ENCODE assay signal across 26 cellular contexts in the genomic region with DNA sequence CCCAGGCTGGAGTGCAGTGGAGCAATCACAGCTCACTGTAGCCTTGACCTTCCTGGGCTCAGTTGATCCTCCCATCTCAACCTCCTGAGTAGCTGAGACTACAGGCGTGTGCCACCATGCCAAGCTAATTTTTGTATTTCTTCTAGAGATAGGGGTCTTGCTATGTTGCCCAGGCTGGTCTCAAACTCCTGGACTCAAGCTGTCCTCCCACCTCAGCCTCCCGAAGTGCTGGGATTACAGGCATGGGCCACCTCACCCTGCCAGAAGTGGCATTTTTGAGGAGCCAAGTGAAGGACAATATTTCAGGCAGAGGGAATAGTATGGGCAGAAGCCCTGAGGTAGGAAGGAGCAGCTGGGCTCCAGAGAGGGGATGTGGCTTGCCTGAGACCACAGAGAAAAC. TPM values are rescaled to one million over a fixed set of nuclear protein-coding genes. Genes with fewer than 3 reads are reported as not detected.
DNase-seq lines count a peak whose midpoint lies in the region; ATAC-seq, FAIRE-seq and TF ChIP-seq lines count a peak whose summit lies in the region.
"Had no signal": no experiment of that assay in that cellular context is flagged by ENCODE, and none has a peak within 500 bp of the region (broad histone marks: within the 10 kb centered on the region; RNA-seq: fewer than 3 reads in every experiment).

No MANE protein-coding gene starts in this region.

- no peaks in the 10 kb centered on the region for H4K20me1 ChIP-seq in GM12878 (ENCODE audit: control insufficient read depth, insufficient read depth)
- H4K20me1 ChIP-seq in hepatocyte (ENCODE audit: insufficient read depth, poor library complexity, severe bottlenecking), result no peaks in the 10 kb centered on the region

- no peak for ATAC-seq in activated naive CD4-positive, alpha-beta T cell treated with anti-CD3 and anti-CD28 coated beads, Interleukin-2, amount 50 U/mL, for 72 hours
- ATAC-seq in GM12878 (no peak), HG03520 (IDR thresholded peaks at IDR 0.05; ENCODE audit: unreplicated experiment) (no peak)
- no peak for ATAC-seq in stimulated activated effector memory CD8-positive, alpha-beta T cell treated with anti-CD3 and anti-CD28 coated beads, Interleukin-12 subunit alpha, Interleukin-12 subunit beta, amount 100 ng/mL, for 72 hours
- ATAC-seq: CD8-positive, alpha-beta T cell; K562; PC-3 had no signal

- in situ Hi-C loops in GM12878 (cut with MboI), result no loop called here

- TF ChIP-seq EP300 in GM12878 (IDR thresholded peaks at IDR 0.05; ENCODE audit: borderline replicate concordance in 1 of 2, control insufficient read depth in 1 of 2, low read depth in 2 of 2, low read length in 2 of 2), result no peak

- H3K36me3 ChIP-seq in GM12878 (ENCODE audit: control insufficient read depth in 2 of 2, insufficient read depth in 2 of 2, low read length in 1 of 2), result no peaks in the 10 kb centered on the region
- H3K36me3 ChIP-seq in hepatocyte (replicated peaks; ENCODE audit: insufficient read depth, low read depth), result no peaks in the 10 kb centered on the region

- no peaks in the 10 kb centered on the region for H3K27me3 ChIP-seq in GM12878 (replicated peaks in 1 of 2; ENCODE audit: control insufficient read depth in 2 of 2, insufficient read depth in 2 of 2, low read length in 1 of 2)
- no peaks in the 10 kb centered on the region for H3K27me3 ChIP-seq in hepatocyte

- POLR2A ChIA-PET in GM12878 (lab: Charles Lee), result interaction anchor here (0.5 to 0.6 kb wide), 4 partner anchors 10 to 832 kb away, joined by 3 read pairs; no protein-coding TSS in a partner anchor

- TF ChIP-seq CTCF in GM12878 (IDR thresholded peaks at IDR 0.05 in 2 of 3, conservative IDR thresholded peaks at IDR 0.05 in 1 of 3; ENCODE audit: control insufficient read depth in 2 of 3, extremely low read depth in 1 of 3, insufficient read depth in 1 of 3, low read depth in 3 of 3, low read length in 3 of 3) (no peak), hepatocyte (IDR thresholded peaks at IDR 0.05; ENCODE audit: poor library complexity) (no peak)

- no peak for TF ChIP-seq POLR2A in GM12878 (IDR thresholded peaks at IDR 0.05; ENCODE audit: low read depth, low read length)

- H3K4me1 ChIP-seq in GM12878 (ENCODE audit: control insufficient read depth, insufficient read depth, low read length), result peaks cover 5% of the 10 kb centered on the region
- no peaks in the 10 kb centered on the region for H3K4me1 ChIP-seq in hepatocyte (ENCODE audit: insufficient read depth)
- H3K4me1 ChIP-seq: Caco-2 had no signal

- H3K9me3 Mint-ChIP-seq in activated naive CD4-positive, alpha-beta T cell treated with anti-CD3 and anti-CD28 coated beads, Interleukin-2, amount 50 U/mL, for 72 hours, result no peaks in the 10 kb centered on the region
- no peaks in the 10 kb centered on the region for H3K9me3 Mint-ChIP-seq in stimulated activated effector memory CD8-positive, alpha-beta T cell treated with anti-CD3 and anti-CD28 coated beads, Interleukin-12 subunit alpha, Interleukin-12 subunit beta, amount 100 ng/mL, for 72 hours
- H3K9me3 Mint-ChIP-seq: CD8-positive, alpha-beta T cell had no signal

- WGBS in GM12878 (ENCODE audit: insufficient coverage, insufficient replicate concordance, low lambda C conversion rate, missing lambda C conversion rate), result 86% methylated on average over 2 of the region's 2 CpGs
- WGBS in hepatocyte (ENCODE audit: low lambda C conversion rate, missing lambda C conversion rate), result 89% methylated on average over 2 of the region's 2 CpGs

- H3K4me1 Mint-ChIP-seq in stimulated activated effector memory CD8-positive, alpha-beta T cell treated with anti-CD3 and anti-CD28 coated beads, Interleukin-12 subunit alpha, Interleukin-12 subunit beta, amount 100 ng/mL, for 72 hours, result peaks cover 29% of the 10 kb centered on the region

- H3K9me2 ChIP-seq in hepatocyte (replicated peaks; ENCODE audit: insufficient read depth), result no peaks in the 10 kb centered on the region

- H2AFZ ChIP-seq in GM12878 (ENCODE audit: control insufficient read depth, low read depth, low read length), result no peak overlapping the region
- H2AFZ ChIP-seq in hepatocyte, result no peak overlapping the region

- SMC1A ChIA-PET in GM12878 (lab: Charles Lee; ENCODE audit: uncharacterized antibody, unreplicated experiment), result interaction anchor here (1.2 kb wide), 1 partner anchor 25 kb away, joined by 4 read pairs; no protein-coding TSS in a partner anchor

- H3K9ac ChIP-seq in GM12878 (ENCODE audit: control insufficient read depth, insufficient read depth, low read length), result no peak overlapping the region

- no peak overlapping the region for H3K27ac ChIP-seq in GM12878 (ENCODE audit: control insufficient read depth, insufficient read depth)
- H3K27ac ChIP-seq in hepatocyte, result no peak overlapping the region
- H3K27ac ChIP-seq: C4-2B had no signal

- no peaks in the 10 kb centered on the region for H3K9me3 ChIP-seq in GM12878 (replicated peaks; ENCODE audit: control insufficient read depth, insufficient read depth, low read length)
- H3K9me3 ChIP-seq in hepatocyte (ENCODE audit: low read depth), result no peaks in the 10 kb centered on the region
- H3K9me3 ChIP-seq: Caco-2 had no signal

- H3K27ac Mint-ChIP-seq in activated naive CD4-positive, alpha-beta T cell treated with anti-CD3 and anti-CD28 coated beads, Interleukin-2, amount 50 U/mL, for 72 hours, result peak overlapping the region; percentile 34 to 75
- peak overlapping the region; percentile 7 for H3K27ac Mint-ChIP-seq in stimulated activated effector memory CD8-positive, alpha-beta T cell treated with anti-CD3 and anti-CD28 coated beads, Interleukin-12 subunit alpha, Interleukin-12 subunit beta, amount 100 ng/mL, for 72 hours
- H3K27ac Mint-ChIP-seq: CD8-positive, alpha-beta T cell had no signal

- no peak overlapping the region for H3K4me3 Mint-ChIP-seq in stimulated activated effector memory CD8-positive, alpha-beta T cell treated with anti-CD3 and anti-CD28 coated beads, Interleukin-12 subunit alpha, Interleukin-12 subunit beta, amount 100 ng/mL, for 72 hours
- H3K4me3 Mint-ChIP-seq: CD8-positive, alpha-beta T cell had no signal

- CTCF ChIA-PET in GM12878 (lab: Yijun Ruan, JAX), result interaction anchor here (0.7 to 1.2 kb wide), 2 partner anchors 106 to 183 kb away, joined by 3 read pairs; no protein-coding TSS in a partner anchor

- intact Hi-C loops in GM12878 (cut with micrococcal nuclease; ENCODE audit: unreplicated experiment), result no loop called here

- H3K4me2 ChIP-seq in GM12878 (ENCODE audit: control insufficient read depth, insufficient read depth) (no peak overlapping the region), hepatocyte (no peak overlapping the region)

- H3K79me2 ChIP-seq in GM12878 (ENCODE audit: control insufficient read depth, insufficient read depth, low read length), result no peaks in the 10 kb centered on the region
- H3K79me2 ChIP-seq in hepatocyte, result no peaks in the 10 kb centered on the region

- RAD21 ChIA-PET in GM12878 (lab: Charles Lee; ENCODE audit: unreplicated experiment), result interaction anchor here (0.9 to 1.5 kb wide), 2 partner anchors 81 to 92 kb away, joined by 3 to 5 read pairs; no protein-coding TSS in a partner anchor

- no TSS peak for BruUV-seq in GM12878 (replicated peaks; lab: Mats Ljungman, UMichigan)

- H3K4me3 ChIP-seq in GM12878, result no peak overlapping the region
- H3K4me3 ChIP-seq in hepatocyte, result no peak overlapping the region
- H3K4me3 ChIP-seq: K562 had no signal

- H3K36me3 Mint-ChIP-seq in activated naive CD4-positive, alpha-beta T cell treated with anti-CD3 and anti-CD28 coated beads, Interleukin-2, amount 50 U/mL, for 72 hours, result no peaks in the 10 kb centered on the region
- H3K36me3 Mint-ChIP-seq in stimulated activated effector memory CD8-positive, alpha-beta T cell treated with anti-CD3 and anti-CD28 coated beads, Interleukin-12 subunit alpha, Interleukin-12 subunit beta, amount 100 ng/mL, for 72 hours, result no peaks in the 10 kb centered on the region
- H3K36me3 Mint-ChIP-seq: CD8-positive, alpha-beta T cell had no signal

- TF ChIP-seq RAD21 in GM12878 (IDR thresholded peaks at IDR 0.05; ENCODE audit: insufficient read depth, low read depth, low read length), result no peak

- DNase-seq in activated naive CD4-positive, alpha-beta T cell treated with anti-CD3 and anti-CD28 coated beads, Interleukin-2, amount 50 U/mL, for 72 hours (ENCODE audit: low spot score in 2 of 2), result no peak
- DNase-seq in activated naive CD4-positive, alpha-beta T cell treated with anti-CD3 and anti-CD28 coated beads, Interleukin-2, amount 50 U/mL, for 16 hours, result no peak
- DNase-seq in GDM1 (lab: John Stamatoyannopoulos, UW), result peak; percentile 54
- DNase-seq in GM12878 (ENCODE audit: low read depth, low spot score), result no peak
- DNase-seq in stimulated activated effector memory CD8-positive, alpha-beta T cell treated with anti-CD3 and anti-CD28 coated beads, Interleukin-12 subunit alpha, Interleukin-12 subunit beta, amount 100 ng/mL, for 72 hours (ENCODE audit: low spot score in 2 of 2), result no peak
- DNase-seq in UCSD-AML1 (lab: John Stamatoyannopoulos, UW; ENCODE audit: unreplicated experiment), result no peak
- DNase-seq in hepatocyte (ENCODE audit: low spot score), result no peak
- DNase-seq: AML-193; Caco-2; CD8-positive, alpha-beta T cell; EL; Kasumi-1; MV-4-11; NCI-H1105; NCI-H1436 treated with DMSO at 0.1 percent for 48 hours; NCI-H1930; NCI-H2107; NCI-H446; NCI-H524 treated with DMSO at 0.1 percent for 48 hours; NCI-H774; PC-3 had no signal

- FAIRE-seq in GM12878 (lab: Jason Lieb, UNC), result no peak
- FAIRE-seq: A204.1, H54, K562 had no signal

RNA-seq across cellular contexts. Expression of a gene that starts 4.7 kb away (rescaled TPM):
- total RNA-seq in activated naive CD4-positive, alpha-beta T cell treated with anti-CD3 and anti-CD28 coated beads, Interleukin-2, amount 50 U/mL, for 72 hours, result 1 to 10 TPM; 3.8 to 8.9 TPM
- 14.8 and 17.5 TPM in 2 replicates for total RNA-seq in GM12878 (2013; cell fraction: nucleolus; rRNA removed)
- 3.9 and 5.3 TPM in 2 replicates for total RNA-seq in GM12878 (2014; rRNA removed)
- total RNA-seq in GM12878 (2014; rRNA removed; fragmentation: Illumina TruSeq; extraction: Trizol), result 2.3 and 2.6 TPM in 2 replicates
- 4.4 and 4.5 TPM in 2 replicates for total RNA-seq in GM12878 (2021)
- polyA plus RNA-seq in GM12878 (2011; ENCODE audit: low read depth), result 2.0 TPM
- 3.1 and 3.7 TPM in 2 replicates for polyA plus RNA-seq in GM12878 (2011; rRNA removed)
- polyA plus RNA-seq in GM12878 (2011; cell fraction: cytosol; rRNA removed), result 3.5 and 3.6 TPM in 2 replicates
- polyA plus RNA-seq in GM12878 (2011; cell fraction: nucleus; rRNA removed), result 11.4 and 11.8 TPM in 2 replicates
- polyA plus RNA-seq in GM12878 (2012), result 2.8 and 3.2 TPM in 2 replicates
- 2.5 and 3.3 TPM in 2 replicates for polyA plus RNA-seq in GM12878 (2014; fragmentation: Illumina TruSeq; extraction: Trizol)
- polyA plus RNA-seq in GM12878 (2014; fragmentation: Nextera tagmentation; extraction: Ambion mirVana), result 1 to 10 TPM; 1.5 to 2.5 TPM
- 5.9 and 6.6 TPM in 2 replicates for polyA plus RNA-seq in GM12878 (2014; rRNA removed)
- polyA plus RNA-seq in GM12878 (2016; fragmentation: Nextera tagmentation; extraction: Ambion mirVana), result 1 to 10 TPM; 4.5 to 4.8 TPM
- polyA minus RNA-seq in GM12878 (2011; rRNA and poly(A)+ RNA removed), result 3.4 and 4.6 TPM in 2 replicates
- 1.1 and 1.2 TPM in 2 replicates for polyA minus RNA-seq in GM12878 (2011; cell fraction: cytosol; rRNA and poly(A)+ RNA removed)
- polyA minus RNA-seq in GM12878 (2011; cell fraction: nucleus; rRNA and poly(A)+ RNA removed), result 4.4 and 5.8 TPM in 2 replicates
- total RNA-seq in hepatocyte, result 1.8 and 3.6 TPM in 2 replicates
- 5.8 and 6.1 TPM in 2 replicates for polyA plus RNA-seq in hepatocyte
